ENCODE assay signal across 1 cellular context in the genomic region with DNA sequence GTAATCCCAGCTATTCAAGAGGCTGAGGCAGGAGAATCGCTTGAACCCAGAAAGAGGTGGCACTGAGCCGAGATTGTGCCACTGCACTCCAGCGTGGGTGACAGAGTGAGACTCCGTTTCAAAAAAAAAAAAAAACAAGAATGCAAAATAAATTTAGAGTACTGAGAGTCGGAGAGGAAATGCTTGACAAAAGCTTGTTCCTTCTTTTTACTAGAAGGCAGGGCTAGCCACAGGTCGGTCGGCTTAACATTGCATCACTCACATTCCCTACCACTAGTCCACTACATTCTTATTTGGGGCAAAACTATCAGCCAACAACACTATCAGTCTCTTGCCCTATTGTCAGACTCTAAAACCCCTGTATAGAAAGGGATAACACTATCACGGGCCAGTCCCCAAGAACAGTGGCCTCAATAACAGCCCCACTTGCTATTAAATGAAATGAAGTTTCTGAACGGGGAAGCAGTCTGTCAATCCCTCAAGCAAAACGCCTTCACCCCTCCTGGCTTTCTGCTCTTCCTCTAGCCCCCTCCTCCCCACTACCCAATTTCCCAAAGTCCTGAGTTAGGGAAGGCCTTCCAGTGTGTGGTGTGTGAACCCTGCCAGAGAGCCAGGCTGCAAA.
TF ChIP-seq lines count a peak whose summit lies in the region.

No MANE protein-coding gene starts in this region.

TF ChIP-seq in HepG2, 621 proteins besides CTCF, POLR2A, EP300 and RAD21 (continued from another document):
- no peak for TF ChIP-seq SALL1 (CRISPR knock-in tag; IDR thresholded peaks at IDR 0.05)
- no peak for TF ChIP-seq POLR2AphosphoS2 (IDR thresholded peaks at IDR 0.05; ENCODE audit: low read depth, low read length)
- TF ChIP-seq CEBPB (IDR thresholded peaks at IDR 0.05; ENCODE audit: borderline replicate concordance, low read depth, low read length), result peak; percentile 67; the same call in 1 of the 2 replicates
